ENCODE assay signal across 9 cellular contexts in the genomic region with DNA sequence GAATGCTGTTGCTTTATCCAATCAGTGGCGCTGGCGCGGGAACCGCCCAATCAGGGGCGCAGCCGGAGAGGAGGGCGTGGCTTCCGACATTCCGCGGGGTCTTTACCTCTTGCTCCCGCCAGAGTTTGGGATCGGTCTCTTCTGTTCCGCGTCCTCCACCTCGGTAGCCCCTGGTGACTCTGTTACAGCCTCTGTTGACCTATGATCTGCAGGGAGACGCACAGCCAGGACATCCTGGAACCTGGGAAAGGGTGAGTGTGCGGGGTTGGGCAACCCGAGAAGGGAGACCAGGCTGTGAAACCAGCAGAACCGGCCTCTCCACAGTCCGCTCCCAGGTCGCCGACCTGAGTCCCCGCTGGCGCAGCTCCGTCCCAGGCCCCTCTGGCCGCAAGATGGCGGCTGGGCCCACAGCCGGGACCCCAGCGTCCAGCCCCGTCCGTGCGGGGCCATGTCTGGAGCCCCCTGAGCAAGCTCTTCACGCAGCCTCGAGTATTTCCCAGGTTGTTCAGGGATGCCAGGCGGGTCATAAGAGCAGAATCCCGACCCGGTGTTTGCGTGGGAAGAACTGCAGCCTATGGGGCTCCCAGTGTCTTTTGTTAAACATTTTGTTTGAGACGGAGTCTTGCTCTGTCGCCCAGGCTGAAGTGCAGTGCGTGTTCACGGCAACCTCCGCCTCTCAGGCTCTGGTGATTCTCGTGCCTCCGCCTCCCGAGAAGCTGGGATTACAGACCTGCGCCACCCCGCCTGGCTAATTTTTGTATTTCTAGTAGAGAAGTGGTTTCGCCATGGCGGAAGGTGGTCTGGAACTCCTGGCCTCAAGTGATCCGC. TPM values are rescaled to one million over a fixed set of nuclear protein-coding genes. Genes with fewer than 3 reads are reported as not detected.
A peak's percentile ranks its signal among the peaks of the same experiment; 100 is the strongest.
DNase-seq lines count a peak whose midpoint lies in the region; ATAC-seq, FAIRE-seq and TF ChIP-seq lines count a peak whose summit lies in the region.
"Had no signal": no experiment of that assay in that cellular context is flagged by ENCODE, and none has a peak within 500 bp of the region (broad histone marks: within the 10 kb centered on the region; RNA-seq: fewer than 3 reads in every experiment).

No MANE protein-coding gene starts in this region.

- H3K4me1 ChIP-seq in endothelial cell of umbilical vein (ENCODE audit: control insufficient read depth, extremely low read depth, insufficient read depth, low read length) (no peaks in the 10 kb centered on the region), mucosa of descending colon (ENCODE audit: low read depth) (no peaks in the 10 kb centered on the region)

- BruUV-seq in endothelial cell of umbilical vein (replicated peaks; lab: Mats Ljungman, UMichigan) = TSS peak; percentile 36

- TF ChIP-seq POLR2A in endothelial cell of umbilical vein (IDR thresholded peaks at IDR 0.05; ENCODE audit: low read depth, low read length) = no peak

- no peaks in the 10 kb centered on the region for H3K27me3 ChIP-seq in endothelial cell of umbilical vein (ENCODE audit: control insufficient read depth in 2 of 2, insufficient read depth in 2 of 2, low read length in 2 of 2)

- H3K9me1 ChIP-seq in endothelial cell of umbilical vein (replicated peaks; ENCODE audit: control insufficient read depth, extremely low read depth, insufficient read depth, low read length) = no peaks in the 10 kb centered on the region

- no peak overlapping the region for H3K4me2 ChIP-seq in endothelial cell of umbilical vein (ENCODE audit: insufficient read depth, low read length)
- H3K4me2 ChIP-seq: KMS-11 had no signal

- no peak overlapping the region for H3K27ac ChIP-seq in endothelial cell of umbilical vein (ENCODE audit: insufficient read depth, low read depth, low read length)
- H3K27ac ChIP-seq: KMS-11 had no signal

- H3K36me3 ChIP-seq in endothelial cell of umbilical vein (ENCODE audit: control insufficient read depth in 2 of 2, extremely low read depth in 1 of 2, insufficient read depth in 2 of 2, low read length in 2 of 2) (no peaks in the 10 kb centered on the region), mucosa of descending colon (ENCODE audit: low read depth) (no peaks in the 10 kb centered on the region)

- intact Hi-C loops in endothelial cell of umbilical vein (cut with micrococcal nuclease) (no loop called here), mucosa of descending colon (cut with DNase I, micrococcal nuclease) (no loop called here)

- H2AFZ ChIP-seq in endothelial cell of umbilical vein (ENCODE audit: low read depth, low read length) = no peak overlapping the region

- POLR2A ChIA-PET in endothelial cell of umbilical vein (lab: Charles Lee) = no interaction called here

- DNase-seq in D341Med (ENCODE audit: low spot score) (peak; percentile 17), NCI-H2196 (lab: John Stamatoyannopoulos, UW; ENCODE audit: unreplicated experiment) (peak; percentile 61), activated T-cell treated with anti-CD3 and anti-CD28 coated beads for 1 hour (ENCODE audit: low read depth) (peak; percentile 78), endothelial cell of umbilical vein (ENCODE audit: low read depth, low spot score) (no peak), mucosa of descending colon (peak; percentile 90 to 94 (median 93)), GOT3 (lab: John Stamatoyannopoulos, UW) (no peak)
- DNase-seq in stimulated activated CD8-positive, alpha-beta memory T cell treated with anti-CD3 and anti-CD28 coated beads, Interleukin-15, amount 100 ng/mL, for 48 hours (ENCODE audit: low read depth in 2 of 2) = peak; percentile 65 to 72

- dilution Hi-C loops in endothelial cell of umbilical vein (cut with MboI; ENCODE audit: extremely low pct_ligation_motif_present, low sequenced_read_pairs) = no loop called here

- no peaks in the 10 kb centered on the region for H4K20me1 ChIP-seq in endothelial cell of umbilical vein (replicated peaks; ENCODE audit: control insufficient read depth, extremely low read depth, insufficient read depth, low read length)

- no peaks in the 10 kb centered on the region for H3K79me2 ChIP-seq in endothelial cell of umbilical vein (ENCODE audit: control insufficient read depth, insufficient read depth, low read length)

- H3K9me3 ChIP-seq in endothelial cell of umbilical vein (replicated peaks; ENCODE audit: control insufficient read depth, insufficient read depth, low read length) = no peaks in the 10 kb centered on the region
- no peaks in the 10 kb centered on the region for H3K9me3 ChIP-seq in mucosa of descending colon

- ATAC-seq in GM21619 (IDR thresholded peaks at IDR 0.05; ENCODE audit: unreplicated experiment) (peak; percentile 60), mucosa of descending colon (peak; percentile 87)

- FAIRE-seq in endothelial cell of umbilical vein (lab: Jason Lieb, UNC) = no peak

- H3K4me3 ChIP-seq in endothelial cell of umbilical vein (replicated peaks in 1 of 3; ENCODE audit: insufficient read depth in 1 of 3, low read depth in 1 of 3, low read length in 3 of 3) (peak overlapping the region in 1 of 3 experiments; percentile 22), mucosa of descending colon (peak overlapping the region; percentile 35)

- TF ChIP-seq CTCF in endothelial cell of umbilical vein (IDR thresholded peaks at IDR 0.05; ENCODE audit: extremely low read depth in 1 of 2, insufficient read depth in 1 of 2, low read depth in 1 of 2, low read length in 2 of 2) (no peak), mucosa of descending colon (IDR thresholded peaks at IDR 0.05) (no peak)

- CTCF ChIA-PET in endothelial cell of umbilical vein (lab: Charles Lee) = no interaction called here

- H3K9ac ChIP-seq in endothelial cell of umbilical vein (replicated peaks; ENCODE audit: extremely low read depth, insufficient read depth, low read length) = no peak overlapping the region
- H3K9ac ChIP-seq: KMS-11 had no signal

TF ChIP-seq in endothelial cell of umbilical vein, 7 proteins besides CTCF, POLR2A, EP300 and RAD21:
- TF ChIP-seq, protein P1, sequence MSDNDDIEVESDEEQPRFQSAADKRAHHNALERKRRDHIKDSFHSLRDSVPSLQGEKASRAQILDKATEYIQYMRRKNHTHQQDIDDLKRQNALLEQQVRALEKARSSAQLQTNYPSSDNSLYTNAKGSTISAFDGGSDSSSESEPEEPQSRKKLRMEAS (IDR thresholded peaks at IDR 0.05; ENCODE audit: insufficient read depth, insufficient read length) = no peak
- TF ChIP-seq JUN (IDR thresholded peaks at IDR 0.05; ENCODE audit: borderline replicate concordance, insufficient read depth, insufficient read length, low read depth) = no peak
- no peak for TF ChIP-seq POLR2AphosphoS5 (IDR thresholded peaks at IDR 0.05; ENCODE audit: insufficient read depth, low read depth, low read length)
- TF ChIP-seq FOS (IDR thresholded peaks at IDR 0.05; ENCODE audit: borderline replicate concordance, insufficient read depth, low read length) = no peak
- no peak for TF ChIP-seq GATA2 (IDR thresholded peaks at IDR 0.05; ENCODE audit: insufficient read depth, insufficient read length, low read depth, low read length)
- TF ChIP-seq MYC (IDR thresholded peaks at IDR 0.05; ENCODE audit: low read depth, low read length) = no peak
- no peak for TF ChIP-seq EZH2 (IDR thresholded peaks at IDR 0.05; ENCODE audit: borderline replicate concordance, low read depth, low read length, severe bottlenecking)

RNA-seq across cellular contexts. Expression of a gene that starts 4.4 kb away (rescaled TPM):
- total RNA-seq in endothelial cell of umbilical vein (0.97 and 1.9 TPM in 2 replicates), mucosa of descending colon (1 to 10 TPM; 2.1 to 5.4 (median 3.3) TPM)
- polyA plus RNA-seq in endothelial cell of umbilical vein = 0.07 and 0.08 TPM in 2 replicates
- 0.07 and 0.10 TPM in 2 replicates for polyA plus RNA-seq in endothelial cell of umbilical vein (2011; cell fraction: cytosol; rRNA removed)
- polyA plus RNA-seq in endothelial cell of umbilical vein (2011; cell fraction: nucleus; rRNA removed) = 0.17 and 0.24 TPM in 2 replicates
- polyA plus RNA-seq in endothelial cell of umbilical vein (2012) = 0.04 and 0.05 TPM in 2 replicates
- polyA minus RNA-seq in endothelial cell of umbilical vein = 0.08 and 0.27 TPM in 2 replicates
- polyA minus RNA-seq in endothelial cell of umbilical vein (2011; cell fraction: cytosol; rRNA and poly(A)+ RNA removed) = not detected
- 0.14 and 0.29 TPM in 2 replicates for polyA minus RNA-seq in endothelial cell of umbilical vein (2011; cell fraction: nucleus; rRNA and poly(A)+ RNA removed)

Comparison
In these comparisons a context has a peak if more than half of its experiments do, and no peak if none do; other contexts are left out.
1. DNase-seq: peak in D341Med (single experiment), NCI-H2196 (single experiment), activated T-cell treated with anti-CD3 and anti-CD28 coated beads for 1 hour (single experiment), mucosa of descending colon (3 of 3) and stimulated activated CD8-positive, alpha-beta memory T cell treated with anti-CD3 and anti-CD28 coated beads, Interleukin-15, amount 100 ng/mL, for 48 hours (2 of 2); none in endothelial cell of umbilical vein (single experiment) and GOT3 (single experiment).